ENCODE assay signal across 23 cellular contexts in the genomic region with DNA sequence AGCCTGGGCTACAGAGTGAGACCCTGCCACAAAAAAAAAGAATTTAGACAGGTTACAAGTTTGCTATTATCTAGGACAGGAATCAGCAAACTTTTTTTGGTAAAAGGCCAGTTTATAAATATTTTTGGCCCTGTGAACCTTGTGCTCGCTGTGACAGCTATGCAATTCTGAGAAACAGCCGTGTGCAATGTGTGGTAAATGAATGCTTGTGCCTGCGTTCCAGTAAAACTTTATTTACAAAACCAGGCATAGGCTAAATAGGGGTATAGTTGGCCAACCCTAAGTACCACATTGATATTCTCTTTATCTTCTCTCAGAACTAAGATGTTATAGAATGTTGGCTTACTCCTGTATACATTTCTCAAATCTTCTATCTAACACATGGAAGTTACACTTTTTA. TPM values are rescaled to one million over a fixed set of nuclear protein-coding genes. Genes with fewer than 3 reads are reported as not detected.
DNase-seq lines count a peak whose midpoint lies in the region; ATAC-seq, FAIRE-seq and TF ChIP-seq lines count a peak whose summit lies in the region.
"Had no signal": no experiment of that assay in that cellular context is flagged by ENCODE, and none has a peak within 500 bp of the region (broad histone marks: within the 10 kb centered on the region; RNA-seq: fewer than 3 reads in every experiment).

No MANE protein-coding gene starts in this region.

- no peak overlapping the region for H3K4me3 Mint-ChIP-seq in MCF 10A (ENCODE audit: unreplicated experiment)
- no peak overlapping the region for H3K4me3 Mint-ChIP-seq in activated T-helper 17 cell treated with anti-CD3 and anti-CD28 coated beads, Interleukin-2, amount 50 U/mL, for 72 hours
- H3K4me3 Mint-ChIP-seq: CD4-positive, alpha-beta memory T cell; GM23338; H9 had no signal

- H3K27me3 ChIP-seq in mammary epithelial cell (ENCODE audit: insufficient read depth, low read length) (no peaks in the 10 kb centered on the region), colonic mucosa (no peaks in the 10 kb centered on the region)
- H3K27me3 ChIP-seq: BE2C; BLaER1 treated with 17β-estradiol and CSF1 and Interleukin-3, amounts not matched to agents 10 nM and 100 nM had no signal

- no peaks in the 10 kb centered on the region for H4K20me1 ChIP-seq in mammary epithelial cell (ENCODE audit: insufficient read depth, low read length)

- H3K36me3 ChIP-seq in mammary epithelial cell (ENCODE audit: insufficient read depth, low read length) (peaks cover 8% of the 10 kb centered on the region), colonic mucosa (no peaks in the 10 kb centered on the region)

- H3K4me3 ChIP-seq in mammary epithelial cell (replicated peaks in 1 of 3; ENCODE audit: insufficient read depth in 1 of 3, low read depth in 2 of 3, low read length in 3 of 3), result no peak overlapping the region
- H3K4me3 ChIP-seq in colonic mucosa, result no peak overlapping the region
- H3K4me3 ChIP-seq: A549; BLaER1 treated with 17β-estradiol and CSF1 and Interleukin-3, amounts not matched to agents 10 nM and 100 nM; GM23338 had no signal

- no peak overlapping the region for H2AFZ ChIP-seq in mammary epithelial cell (ENCODE audit: low read depth, low read length)
- H2AFZ ChIP-seq: GM23338 had no signal

- dilution Hi-C loops in mammary epithelial cell (cut with HindIII; ENCODE audit: low sequenced_read_pairs), result no loop called here

- peaks cover 4% of the 10 kb centered on the region for H3K4me1 ChIP-seq in mammary epithelial cell (ENCODE audit: insufficient read depth, low read length)
- no peaks in the 10 kb centered on the region for H3K4me1 ChIP-seq in colonic mucosa
- H3K4me1 ChIP-seq: A549; BE2C; BLaER1 treated with 17β-estradiol and CSF1 and Interleukin-3, amounts not matched to agents 10 nM and 100 nM had no signal

- H3K4me2 ChIP-seq in mammary epithelial cell (ENCODE audit: insufficient read depth, low read depth, low read length), result no peak overlapping the region
- H3K4me2 ChIP-seq: A549; BLaER1 treated with 17β-estradiol and CSF1 and Interleukin-3, amounts not matched to agents 10 nM and 100 nM; GM23338 had no signal

- intact Hi-C loops in MCF 10A (cut with micrococcal nuclease) (no loop called here), mammary epithelial cell (cut with micrococcal nuclease) (no loop called here), colonic mucosa (cut with DNase I) (no loop called here)

- H3K27ac Mint-ChIP-seq in MCF 10A (ENCODE audit: low read depth, unreplicated experiment), result peak overlapping the region; percentile 1
- no peak overlapping the region for H3K27ac Mint-ChIP-seq in activated T-helper 17 cell treated with anti-CD3 and anti-CD28 coated beads, Interleukin-2, amount 50 U/mL, for 72 hours
- H3K27ac Mint-ChIP-seq: GM23338, H9 had no signal

- WGBS in mammary epithelial cell (ENCODE audit: low coverage, missing lambda C conversion rate), result 97% methylated on average over 3 of the region's 3 CpGs

- peaks cover under 1% of the 10 kb centered on the region for H3K4me1 Mint-ChIP-seq in MCF 10A (ENCODE audit: insufficient read depth, unreplicated experiment)
- H3K4me1 Mint-ChIP-seq in activated T-helper 17 cell treated with anti-CD3 and anti-CD28 coated beads, Interleukin-2, amount 50 U/mL, for 72 hours, result no peaks in the 10 kb centered on the region
- H3K4me1 Mint-ChIP-seq: GM23338, H9 had no signal

- no TSS peak for BruUV-seq in MCF 10A (replicated peaks; lab: Mats Ljungman, UMichigan)
- BruUV-seq in mammary epithelial cell (replicated peaks; lab: Mats Ljungman, UMichigan), result no TSS peak

- no peak for DNase-seq in MCF 10A (ENCODE audit: unreplicated experiment)
- DNase-seq in mammary epithelial cell, result no peak
- no peak for DNase-seq in D721Med (ENCODE audit: insufficient read length, low spot score)
- DNase-seq in left lobe of liver (ENCODE audit: low spot score), result no peak
- DNase-seq in colonic mucosa, result no peak
- DNase-seq in GM19239 (ENCODE audit: insufficient read length, low spot score), result no peak
- DNase-seq: 8988T; ACHN; AML-193; BE2C; Calu3; CD4-positive, alpha-beta memory T cell; COR-L47; DMS153; DND-41; H9 had no signal

- peaks cover 91% of the 10 kb centered on the region for H3K36me3 Mint-ChIP-seq in MCF 10A (ENCODE audit: insufficient read depth, unreplicated experiment)
- H3K36me3 Mint-ChIP-seq in activated T-helper 17 cell treated with anti-CD3 and anti-CD28 coated beads, Interleukin-2, amount 50 U/mL, for 72 hours (ENCODE audit: low read depth), result peaks cover 66% of the 10 kb centered on the region

- H3K27ac ChIP-seq in mammary epithelial cell (ENCODE audit: insufficient read depth, low read depth, low read length) (no peak overlapping the region), colonic mucosa (no peak overlapping the region)
- H3K27ac ChIP-seq: A549; BLaER1 treated with 17β-estradiol and CSF1 and Interleukin-3, amounts not matched to agents 10 nM and 100 nM had no signal

- TF ChIP-seq CTCF in MCF 10A (IDR thresholded peaks at IDR 0.05; ENCODE audit: unreplicated experiment) (no peak), mammary epithelial cell (conservative IDR thresholded peaks at IDR 0.05 in 1 of 2, IDR thresholded peaks at IDR 0.05 in 1 of 2; ENCODE audit: extremely low read depth in 1 of 2, insufficient read depth in 1 of 2, low read depth in 1 of 2, low read length in 2 of 2) (no peak), D721Med (IDR thresholded peaks at IDR 0.05; ENCODE audit: insufficient read depth, missing control alignments) (no peak), colonic mucosa (IDR thresholded peaks at IDR 0.05) (no peak)

- in situ Hi-C loops in mammary epithelial cell (cut with MboI; ENCODE audit: low sequenced_read_pairs in 2 of 2), result no loop called here

- H3K9ac ChIP-seq in mammary epithelial cell (ENCODE audit: insufficient read depth, low read length) (no peak overlapping the region), colonic mucosa (ENCODE audit: low read depth in 2 of 2, low read length in 2 of 2) (no peak overlapping the region)
- H3K9ac ChIP-seq: BLaER1 treated with 17β-estradiol and CSF1 and Interleukin-3, amounts not matched to agents 10 nM and 100 nM had no signal

- peak; percentile 55 for FAIRE-seq in D721Med (lab: Jason Lieb, UNC)
- no peak for FAIRE-seq in GM19239 (lab: Jason Lieb, UNC)
- FAIRE-seq: A549, G401.6, GM12892 had no signal

- no peaks in the 10 kb centered on the region for H3K9me3 Mint-ChIP-seq in MCF 10A (ENCODE audit: unreplicated experiment)
- H3K9me3 Mint-ChIP-seq in activated T-helper 17 cell treated with anti-CD3 and anti-CD28 coated beads, Interleukin-2, amount 50 U/mL, for 72 hours, result no peaks in the 10 kb centered on the region
- H3K9me3 Mint-ChIP-seq: CD4-positive, alpha-beta memory T cell; GM23338; H9 had no signal

- H3K27me3 Mint-ChIP-seq in MCF 10A (ENCODE audit: insufficient read depth, unreplicated experiment), result no peaks in the 10 kb centered on the region
- H3K27me3 Mint-ChIP-seq in activated T-helper 17 cell treated with anti-CD3 and anti-CD28 coated beads, Interleukin-2, amount 50 U/mL, for 72 hours, result no peaks in the 10 kb centered on the region
- H3K27me3 Mint-ChIP-seq: CD4-positive, alpha-beta memory T cell had no signal

- POLR2A ChIA-PET in MCF 10A (lab: Yijun Ruan, JAX), result interaction anchor here (0.6 to 2.0 kb wide), 8 partner anchors 12 to 223 kb away, joined by 3 to 6 read pairs (median 4); no protein-coding TSS in a partner anchor

- H3K79me2 ChIP-seq in mammary epithelial cell (ENCODE audit: insufficient read depth, low read length), result peaks cover 2% of the 10 kb centered on the region

- ATAC-seq in left lobe of liver, result peak; percentile 57
- ATAC-seq in activated T-helper 17 cell treated with anti-CD3 and anti-CD28 coated beads, Interleukin-2, amount 50 U/mL, for 72 hours (replicated peaks), result no peak
- ATAC-seq: A549, GM23338, HCT116 had no signal

- no peaks in the 10 kb centered on the region for H3K9me3 ChIP-seq in mammary epithelial cell (replicated peaks; ENCODE audit: insufficient read depth, low read length)
- H3K9me3 ChIP-seq in colonic mucosa, result no peaks in the 10 kb centered on the region
- H3K9me3 ChIP-seq: A549; BE2C; BLaER1 treated with 17β-estradiol and CSF1 and Interleukin-3, amounts not matched to agents 10 nM and 100 nM had no signal

- CTCF ChIA-PET in MCF 10A (lab: Yijun Ruan, JAX), result interaction anchor here (0.8 to 2.3 kb wide), 10 partner anchors 8 to 227 kb away, joined by 3 to 12 read pairs (median 4); no protein-coding TSS in a partner anchor
- CTCF ChIA-PET in mammary epithelial cell (lab: Charles Lee; ENCODE audit: low non-redundant PET), result no interaction called here

RNA-seq across cellular contexts. Expression of a gene that starts 24.3 kb away (rescaled TPM):
- total RNA-seq in MCF 10A (2022), result 97.6 and 110 TPM in 2 replicates
- total RNA-seq in mammary epithelial cell, result 10 to 100 TPM; 41.0 to 49.4 TPM
- polyA plus RNA-seq in mammary epithelial cell, result 17.3 TPM
- polyA minus RNA-seq in mammary epithelial cell, result 34.5 TPM
- total RNA-seq in left lobe of liver, result 13.7 TPM
- 10 to 100 TPM; 35.1 to 42.7 TPM for total RNA-seq in colonic mucosa
- 10 to 100 TPM; 26.2 to 29.5 TPM for total RNA-seq in activated T-helper 17 cell treated with anti-CD3 and anti-CD28 coated beads, Interleukin-2, amount 50 U/mL, for 72 hours

RNA-seq across cellular contexts. Expression of a gene that starts 44.8 kb away (rescaled TPM):
- total RNA-seq in MCF 10A (2022), result 99.1 and 118 TPM in 2 replicates
- 10 to 100 TPM; 58.1 to 71.8 TPM for total RNA-seq in mammary epithelial cell
- 80.0 TPM for polyA plus RNA-seq in mammary epithelial cell
- polyA minus RNA-seq in mammary epithelial cell, result 83.3 TPM
- 17.2 TPM for total RNA-seq in left lobe of liver
- total RNA-seq in colonic mucosa, result 10 to 100 TPM; 13.3 to 36.8 TPM
- total RNA-seq in activated T-helper 17 cell treated with anti-CD3 and anti-CD28 coated beads, Interleukin-2, amount 50 U/mL, for 72 hours, result 10 to 100 TPM; 37.7 to 72.3 TPM
